In the genomic region with DNA sequence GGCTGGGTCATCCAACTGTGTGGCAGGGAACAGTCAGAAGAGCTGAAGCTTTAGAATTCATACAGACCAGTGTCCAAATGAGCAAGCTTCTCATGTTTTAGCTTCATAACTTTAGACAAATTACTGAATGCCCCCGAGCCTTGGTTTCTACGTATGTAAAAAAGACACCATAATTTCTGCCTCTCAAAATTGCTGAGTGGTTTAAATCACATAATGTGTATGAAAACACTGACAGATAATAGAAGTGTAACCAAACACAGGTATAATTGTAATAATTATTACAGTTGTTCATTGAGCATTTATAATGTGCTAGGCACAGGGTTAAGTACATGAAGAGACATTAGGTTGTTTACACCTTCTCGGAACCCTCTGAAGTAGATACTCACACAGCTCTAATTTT, we compare ENCODE assay signal across 26 cellular contexts.
A peak's percentile ranks its signal among the peaks of the same experiment; 100 is the strongest.
DNase-seq lines count a peak whose midpoint lies in the region; ATAC-seq, FAIRE-seq and TF ChIP-seq lines count a peak whose summit lies in the region.
"Had no signal": no experiment of that assay in that cellular context is flagged by ENCODE, and none has a peak within 500 bp of the region (broad histone marks: within the 10 kb centered on the region; RNA-seq: fewer than 3 reads in every experiment).

No MANE protein-coding gene starts in this region.

- H3K36me3 ChIP-seq in HepG2 (replicated peaks in 1 of 2; ENCODE audit: control insufficient read depth in 1 of 2, insufficient read depth in 2 of 2, low read length in 2 of 2) (no peaks in the 10 kb centered on the region), right lobe of liver (no peaks in the 10 kb centered on the region)
- H3K36me3 ChIP-seq: BE2C, BLaER1 had no signal

- peak in 2 of 3 experiments; percentile 23 to 64 for DNase-seq in NCI-H1417 (lab: John Stamatoyannopoulos, UW)
- no peak for DNase-seq in NCI-H1417 treated with DMSO at 0.1 percent for 48 hours (lab: John Stamatoyannopoulos, UW)
- no peak for DNase-seq in HepG2 (ENCODE audit: low spot score)
- no peak for DNase-seq in right lobe of liver
- DNase-seq in chondrocyte (ENCODE audit: low spot score) = no peak
- DNase-seq: ACHN; BE2C; C1 segment of cervical spinal cord; CD4-positive, alpha-beta memory T cell; CD4-positive, CD25-positive, alpha-beta regulatory T cell; CD8-positive, alpha-beta memory T cell; COR-L47; DMS 273 treated with DMSO at 0.1 percent for 48 hours; DMS153; DMS53; DMS79; DND-41; EL; GDM1 had no signal

- H3K79me2 ChIP-seq in HepG2 (ENCODE audit: insufficient read depth, low read length) = no peaks in the 10 kb centered on the region

- peak overlapping the region; percentile 89 for H3K27ac Mint-ChIP-seq in chondrocyte (ENCODE audit: unreplicated experiment)
- H3K27ac Mint-ChIP-seq: CD14-positive monocyte; CD4-positive, alpha-beta memory T cell; CD4-positive, CD25-positive, alpha-beta regulatory T cell; CD8-positive, alpha-beta memory T cell had no signal

- H4K20me1 ChIP-seq in HepG2 (ENCODE audit: insufficient read depth, low read length) = no peaks in the 10 kb centered on the region
- H4K20me1 ChIP-seq: BLaER1 had no signal

- no peaks in the 10 kb centered on the region for H3K36me3 Mint-ChIP-seq in chondrocyte (ENCODE audit: low read depth)
- H3K36me3 Mint-ChIP-seq: CD14-positive monocyte; CD4-positive, alpha-beta memory T cell; CD4-positive, CD25-positive, alpha-beta regulatory T cell; CD8-positive, alpha-beta memory T cell had no signal

- no peak overlapping the region for H2AFZ ChIP-seq in HepG2 (ENCODE audit: low read length)

- H3K9me3 ChIP-seq in HepG2 (ENCODE audit: low read length) = no peaks in the 10 kb centered on the region
- no peaks in the 10 kb centered on the region for H3K9me3 ChIP-seq in right lobe of liver
- H3K9me3 ChIP-seq: BE2C, BLaER1 had no signal

- H3K4me3 ChIP-seq in HepG2 (replicated peaks in 1 of 3; ENCODE audit: insufficient read depth in 1 of 3, low read depth in 2 of 3, low read length in 3 of 3) (no peak overlapping the region), right lobe of liver (no peak overlapping the region)
- H3K4me3 ChIP-seq: BLaER1, GM12878 had no signal

- H3K4me1 Mint-ChIP-seq in chondrocyte (ENCODE audit: low read depth) = peaks cover 14% of the 10 kb centered on the region
- H3K4me1 Mint-ChIP-seq: CD14-positive monocyte; CD4-positive, alpha-beta memory T cell; CD4-positive, CD25-positive, alpha-beta regulatory T cell; CD8-positive, alpha-beta memory T cell had no signal

- H3K27me3 ChIP-seq in HepG2 (ENCODE audit: control insufficient read depth in 1 of 2, insufficient read depth in 2 of 2, low read length in 2 of 2) (no peaks in the 10 kb centered on the region), right lobe of liver (no peaks in the 10 kb centered on the region)
- H3K27me3 ChIP-seq: BE2C, BLaER1 had no signal

- peaks cover 7% of the 10 kb centered on the region for H3K27me3 Mint-ChIP-seq in chondrocyte (ENCODE audit: low read depth)
- H3K27me3 Mint-ChIP-seq: CD4-positive, CD25-positive, alpha-beta regulatory T cell had no signal

- H3K9ac ChIP-seq in HepG2 (ENCODE audit: insufficient read depth, low read depth, low read length) = no peak overlapping the region
- H3K9ac ChIP-seq: BLaER1 had no signal

- BruUV-seq in HepG2 (replicated peaks; lab: Mats Ljungman, UMichigan) = no TSS peak

- intact Hi-C loops in HepG2 (cut with micrococcal nuclease; ENCODE audit: unreplicated experiment) (no loop called here), right lobe of liver (cut with DNase I) (no loop called here)

- POLR2A ChIA-PET in HepG2 (lab: Yijun Ruan, JAX) = no interaction called here

- H3K4me2 ChIP-seq in HepG2 (ENCODE audit: low read depth, low read length) = no peak overlapping the region
- H3K4me2 ChIP-seq: BLaER1 had no signal

- no peak for TF ChIP-seq RAD21 in HepG2 (CRISPR knock-in tag; IDR thresholded peaks at IDR 0.05)

- no peaks in the 10 kb centered on the region for H3K9me3 Mint-ChIP-seq in chondrocyte (ENCODE audit: low read depth)
- H3K9me3 Mint-ChIP-seq: CD4-positive, CD25-positive, alpha-beta regulatory T cell; CD8-positive, alpha-beta memory T cell had no signal

- CTCF ChIA-PET in HepG2 (lab: Yijun Ruan, JAX; ENCODE audit: low intra/inter-chr PET ratio, low total read pairs) = no interaction called here

- TF ChIP-seq EP300 in HepG2 (IDR thresholded peaks at IDR 0.05; ENCODE audit: low read depth in 2 of 2, low read length in 2 of 2) = no peak
- TF ChIP-seq EP300 in HepG2 (CRISPR knock-in tag; IDR thresholded peaks at IDR 0.05; ENCODE audit: borderline replicate concordance) = no peak

- H3K27ac ChIP-seq in HepG2 (ENCODE audit: extremely low read length, insufficient read depth, low read length) (no peak overlapping the region), right lobe of liver (no peak overlapping the region)
- H3K27ac ChIP-seq: 22Rv1, BLaER1 had no signal

- H3K4me3 Mint-ChIP-seq in chondrocyte (ENCODE audit: unreplicated experiment) = no peak overlapping the region
- H3K4me3 Mint-ChIP-seq: CD14-positive monocyte; CD4-positive, alpha-beta memory T cell; CD4-positive, CD25-positive, alpha-beta regulatory T cell; CD8-positive, alpha-beta memory T cell had no signal

- in situ Hi-C loops in HepG2 (cut with HindIII; ENCODE audit: extremely low pct_ligation_motif_present, low pct_unique_long_range_greater_than_20kb) = no loop called here

- WGBS in HepG2 (ENCODE audit: low lambda C conversion rate) = 15% methylated on average over 3 of the region's 3 CpGs
- WGBS in right lobe of liver (ENCODE audit: insufficient coverage, low coverage, low lambda C conversion rate, missing lambda C conversion rate) = 88% methylated on average over 3 of the region's 3 CpGs

- TF ChIP-seq CTCF in HepG2 (CRISPR knock-in tag; IDR thresholded peaks at IDR 0.05) (no peak), right lobe of liver (IDR thresholded peaks at IDR 0.05) (no peak), chondrocyte (IDR thresholded peaks at IDR 0.05) (no peak)

- TF ChIP-seq POLR2A in HepG2 (IDR thresholded peaks at IDR 0.05; ENCODE audit: insufficient read depth in 1 of 2, low read depth in 2 of 2, low read length in 2 of 2) (no peak), right lobe of liver (IDR thresholded peaks at IDR 0.05) (no peak)

- ATAC-seq in HepG2 (no peak), right lobe of liver (no peak), HG03442 (IDR thresholded peaks at IDR 0.05; ENCODE audit: unreplicated experiment) (no peak)
- ATAC-seq: GM12878 had no signal

- H3K4me1 ChIP-seq in HepG2 (ENCODE audit: insufficient read depth, low read length) = no peaks in the 10 kb centered on the region
- no peaks in the 10 kb centered on the region for H3K4me1 ChIP-seq in right lobe of liver
- H3K4me1 ChIP-seq: BE2C, BLaER1 had no signal

- no peak for FAIRE-seq in HepG2 (lab: Jason Lieb, UNC)
- FAIRE-seq: GM12878, GM12892, GM18507 had no signal

TF ChIP-seq in HepG2, 621 proteins besides CTCF, POLR2A, EP300 and RAD21 (continues in another document):
- TF ChIP-seq, protein P1, sequence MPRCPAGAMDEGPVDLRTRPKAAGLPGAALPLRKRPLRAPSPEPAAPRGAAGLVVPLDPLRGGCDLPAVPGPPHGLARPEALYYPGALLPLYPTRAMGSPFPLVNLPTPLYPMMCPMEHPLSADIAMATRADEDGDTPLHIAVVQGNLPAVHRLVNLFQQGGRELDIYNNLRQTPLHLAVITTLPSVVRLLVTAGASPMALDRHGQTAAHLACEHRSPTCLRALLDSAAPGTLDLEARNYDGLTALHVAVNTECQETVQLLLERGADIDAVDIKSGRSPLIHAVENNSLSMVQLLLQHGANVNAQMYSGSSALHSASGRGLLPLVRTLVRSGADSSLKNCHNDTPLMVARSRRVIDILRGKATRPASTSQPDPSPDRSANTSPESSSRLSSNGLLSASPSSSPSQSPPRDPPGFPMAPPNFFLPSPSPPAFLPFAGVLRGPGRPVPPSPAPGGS (CRISPR knock-in tag; IDR thresholded peaks at IDR 0.05) = no peak
- TF ChIP-seq NR3C1 (CRISPR knock-in tag; IDR thresholded peaks at IDR 0.05) (no peak), ZBTB3 (CRISPR knock-in tag; IDR thresholded peaks at IDR 0.05; ENCODE audit: borderline replicate concordance, low read depth) (no peak), MAFF (IDR thresholded peaks at IDR 0.05; ENCODE audit: low read depth, low read length) (peak; percentile 51; the same call in 1 of the 2 replicates), ZNF460 (CRISPR knock-in tag; IDR thresholded peaks at IDR 0.05; ENCODE audit: borderline replicate concordance) (no peak), AHR (CRISPR knock-in tag; IDR thresholded peaks at IDR 0.05) (no peak), ZSCAN21 (CRISPR knock-in tag; IDR thresholded peaks at IDR 0.05; ENCODE audit: borderline replicate concordance) (no peak), MAFK (conservative IDR thresholded peaks at IDR 0.05 in 1 of 2, IDR thresholded peaks at IDR 0.05 in 1 of 2; ENCODE audit: low read length in 2 of 2) (peak; percentile 49 to 69; a peak in 3 of 4 replicates), ZNF577 (CRISPR knock-in tag; IDR thresholded peaks at IDR 0.05; ENCODE audit: borderline replicate concordance, low read depth) (no peak), RFXANK (CRISPR knock-in tag; IDR thresholded peaks at IDR 0.05) (no peak)
- TF ChIP-seq, protein P2, sequence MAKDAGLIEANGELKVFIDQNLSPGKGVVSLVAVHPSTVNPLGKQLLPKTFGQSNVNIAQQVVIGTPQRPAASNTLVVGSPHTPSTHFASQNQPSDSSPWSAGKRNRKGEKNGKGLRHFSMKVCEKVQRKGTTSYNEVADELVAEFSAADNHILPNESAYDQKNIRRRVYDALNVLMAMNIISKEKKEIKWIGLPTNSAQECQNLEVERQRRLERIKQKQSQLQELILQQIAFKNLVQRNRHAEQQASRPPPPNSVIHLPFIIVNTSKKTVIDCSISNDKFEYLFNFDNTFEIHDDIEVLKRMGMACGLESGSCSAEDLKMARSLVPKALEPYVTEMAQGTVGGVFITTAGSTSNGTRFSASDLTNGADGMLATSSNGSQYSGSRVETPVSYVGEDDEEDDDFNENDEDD (CRISPR knock-in tag; IDR thresholded peaks at IDR 0.05; ENCODE audit: borderline replicate concordance) = no peak
- TF ChIP-seq, protein P3, sequence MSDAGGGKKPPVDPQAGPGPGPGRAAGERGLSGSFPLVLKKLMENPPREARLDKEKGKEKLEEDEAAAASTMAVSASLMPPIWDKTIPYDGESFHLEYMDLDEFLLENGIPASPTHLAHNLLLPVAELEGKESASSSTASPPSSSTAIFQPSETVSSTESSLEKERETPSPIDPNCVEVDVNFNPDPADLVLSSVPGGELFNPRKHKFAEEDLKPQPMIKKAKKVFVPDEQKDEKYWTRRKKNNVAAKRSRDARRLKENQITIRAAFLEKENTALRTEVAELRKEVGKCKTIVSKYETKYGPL (CRISPR knock-in tag; IDR thresholded peaks at IDR 0.05) = no peak

Comparison
In these comparisons a context has a peak if more than half of its experiments do, and no peak if none do; other contexts are left out.
1. DNase-seq: peak in NCI-H1417 (2 of 3); none in NCI-H1417 treated with DMSO at 0.1 percent for 48 hours (single experiment), HepG2 (single experiment), right lobe of liver (0 of 3) and chondrocyte (single experiment).